Comparison of ENCODE assay signal across 8 cellular contexts in the genomic region with DNA sequence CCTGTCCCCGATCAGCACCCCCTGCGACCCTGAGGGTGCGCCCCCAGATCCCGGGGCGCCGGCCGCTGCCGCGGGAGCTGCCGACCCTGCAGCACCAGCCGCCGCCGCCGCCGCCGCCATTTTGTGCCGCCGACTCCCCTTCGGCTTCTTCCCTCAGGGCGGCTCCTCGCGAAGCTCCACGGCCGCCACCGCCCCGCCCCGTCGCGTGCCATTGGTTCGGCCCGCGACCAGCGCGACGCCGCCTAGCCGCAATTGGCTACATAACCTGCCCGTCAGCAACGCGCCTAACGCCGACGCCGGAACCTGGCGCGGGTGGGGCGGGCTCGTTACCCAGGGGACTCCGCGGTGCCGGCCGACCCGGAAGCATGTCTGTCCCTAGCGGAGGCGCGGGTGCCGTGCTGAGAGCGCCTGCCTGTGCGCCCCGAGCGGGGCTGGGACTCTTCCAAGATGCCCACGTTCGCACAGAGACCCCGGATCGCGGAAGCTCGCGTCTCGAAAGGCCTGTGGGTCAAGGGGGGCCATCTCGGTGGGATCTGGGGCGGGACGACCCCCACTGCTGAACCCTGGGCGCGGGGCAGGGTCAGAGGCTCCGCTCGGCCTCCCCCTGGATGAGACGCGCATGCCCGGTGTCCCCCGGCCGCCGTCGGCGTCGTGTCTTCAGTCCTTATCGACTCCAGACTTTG. TPM values are rescaled to one million over a fixed set of nuclear protein-coding genes. Genes with fewer than 3 reads are reported as not detected.
DNase-seq lines count a peak whose midpoint lies in the region; ATAC-seq, FAIRE-seq and TF ChIP-seq lines count a peak whose summit lies in the region.

A gene (minus strand): TSS at position 149 of the 683 bp plus-strand sequence. CDS start 29 bp downstream, at position 120.

- POLR2A ChIA-PET in AG04449 (lab: Yijun Ruan, JAX) = interaction anchor here (1.0 to 8.1 kb wide), 8 partner anchors 8 to 100 kb away, joined by 3 to 36 read pairs (median 6); a partner anchor contains a TSS

- H3K9ac ChIP-seq in iPS-20b (ENCODE audit: low read depth, low read length) = peak within 1 kb of the TSS; percentile 98

- DNase-seq in AG04449 (ENCODE audit: low read depth, low spot score) = peak; percentile 78
- DNase-seq in NCI-H2196 (lab: John Stamatoyannopoulos, UW; ENCODE audit: unreplicated experiment) = peak; percentile 99
- DNase-seq in breast epithelium (ENCODE audit: low spot score in 2 of 2) = peak; percentile 97 to 99
- DNase-seq in small intestine = peak; percentile 98

- H3K9me3 ChIP-seq in breast epithelium (no peaks in the 10 kb centered on the region), iPS-20b (ENCODE audit: insufficient read depth, low read depth, low read length) (no peaks in the 10 kb centered on the region), small intestine (ENCODE audit: control insufficient read depth, low read depth) (no peaks in the 10 kb centered on the region)

- peak; percentile 72 for ATAC-seq in GM18870 (IDR thresholded peaks at IDR 0.05; ENCODE audit: unreplicated experiment)
- peak; percentile 93 for ATAC-seq in HG03135 (IDR thresholded peaks at IDR 0.05; ENCODE audit: unreplicated experiment)

- CTCF ChIA-PET in AG04449 (lab: Yijun Ruan, JAX) = interaction anchor here (0.7 to 5.9 kb wide), 12 partner anchors 8 to 106 kb away, joined by 3 to 66 read pairs (median 6); a partner anchor contains a TSS

- FAIRE-seq in small intestine (lab: Jason Lieb, UNC) = no peak

- H3K36me3 ChIP-seq in breast epithelium (peaks cover 10% of the 10 kb centered on the region), iPS-20b (ENCODE audit: insufficient read depth, low read depth, low read length) (peaks cover 74% of the 10 kb centered on the region), small intestine (ENCODE audit: control insufficient read depth in 2 of 2, insufficient read depth in 2 of 2, low read length in 2 of 2) (peaks cover 9 to 11% of the 10 kb centered on the region in 2 donors)

- TF ChIP-seq CTCF in AG04449 (IDR thresholded peaks at IDR 0.05; ENCODE audit: insufficient read depth, low read length, missing control alignments) = peak; percentile 72
- peak; percentile 75 for TF ChIP-seq CTCF in VCaP (conservative IDR thresholded peaks at IDR 0.05)
- peak; percentile 77 to 85 (median 84) for TF ChIP-seq CTCF in breast epithelium (IDR thresholded peaks at IDR 0.05)

- no peak for TF ChIP-seq POLR2A in breast epithelium (IDR thresholded peaks at IDR 0.05)

- WGBS in small intestine, 3 donors = 0 to 1% (median 0%) methylated on average over 61 to 86 of the region's 86 CpGs

- intact Hi-C loops in breast epithelium (cut with DNase I; ENCODE audit: low total_unique reads) = no loop called here

- H3K27ac ChIP-seq in VCaP = peak within 1 kb of the TSS; percentile 95
- peak within 1 kb of the TSS; percentile 82 to 88 for H3K27ac ChIP-seq in breast epithelium
- H3K27ac ChIP-seq in iPS-20b (ENCODE audit: low read length) = peak within 1 kb of the TSS; percentile 77
- peak within 1 kb of the TSS; percentile 71 to 90 for H3K27ac ChIP-seq in small intestine (ENCODE audit: low read depth in 1 of 2, low read length in 1 of 2)

- H3K4me1 ChIP-seq in breast epithelium (peaks cover 0 to 18% of the 10 kb centered on the region in 2 donors), iPS-20b (ENCODE audit: insufficient read depth, low read length) (peaks cover 11% of the 10 kb centered on the region), small intestine (ENCODE audit: control insufficient read depth in 2 of 2, insufficient read depth in 1 of 2, low read depth in 1 of 2, low read length in 1 of 2) (peaks cover 0 to 7% of the 10 kb centered on the region in 2 donors)

- H3K4me3 ChIP-seq in AG04449 (ENCODE audit: low read depth, low read length) (peak within 1 kb of the TSS; percentile 98), breast epithelium (peak within 1 kb of the TSS; percentile 94 to 100 (median 99)), iPS-20b (ENCODE audit: low read length) (peak within 1 kb of the TSS; percentile 99), small intestine (ENCODE audit: low read depth in 1 of 2, low read length in 2 of 2) (peak within 1 kb of the TSS; percentile 98 to 99)

- H3K27me3 ChIP-seq in breast epithelium = no peaks in the 10 kb centered on the region
- H3K27me3 ChIP-seq in iPS-20b (ENCODE audit: insufficient read depth, low read length) = no peaks in the 10 kb centered on the region
- no peaks in the 10 kb centered on the region for H3K27me3 ChIP-seq in small intestine (ENCODE audit: control insufficient read depth in 2 of 2, insufficient read depth in 2 of 2, low read length in 2 of 2)

RNA-seq across cellular contexts. Expression of the gene that starts here (rescaled TPM):
- total RNA-seq in breast epithelium = 100 to 1,000 TPM; 170 to 325 (median 285) TPM
- polyA plus RNA-seq in small intestine = 100 to 1,000 TPM in 2 of 3 donors, 10 to 100 TPM in 1; 71.9 to 222 (median 175) TPM

Comparison
In these comparisons a context has a peak if more than half of its experiments do, and no peak if none do; other contexts are left out.
1. Peak in every context shown above with its lines: DNase-seq, ATAC-seq, H3K4me3 ChIP-seq and H3K27ac ChIP-seq.